Comparison of ENCODE assay signal across 31 cellular contexts in genomic region chr9:133986774-133987454, GRCh38. TPM values are rescaled to one million over a fixed set of nuclear protein-coding genes. Genes with fewer than 3 reads are reported as not detected.
DNase-seq lines count a peak whose midpoint lies in the region; ATAC-seq and TF ChIP-seq lines count a peak whose summit lies in the region.
"Had no signal": no experiment of that assay in that cellular context is flagged by ENCODE, and none has a peak within 500 bp of the region (broad histone marks: within the 10 kb centered on the region; RNA-seq: fewer than 3 reads in every experiment).

No MANE protein-coding gene starts in this region.

- H3K27ac Mint-ChIP-seq in chondrocyte (ENCODE audit: unreplicated experiment) (peak overlapping the region; percentile 22), neural crest cell (ENCODE audit: unreplicated experiment) (no peak overlapping the region), type B pancreatic cell (no peak overlapping the region)
- H3K27ac Mint-ChIP-seq: activated naive CD8-positive, alpha-beta T cell treated with anti-CD3 and anti-CD28 coated beads for 36 hours; activated T-helper 2 cell treated with anti-CD3 and anti-CD28 coated beads, Interferon-gamma antibody, Interleukin-2, Interleukin-4, amounts not matched to agents 10 μg/mL and 5 μg/mL and 100 μg/mL, durations not matched to agents 14 hours and 24 hours and 36 hours had no signal

- H3K4me3 Mint-ChIP-seq in chondrocyte (ENCODE audit: unreplicated experiment) = no peak overlapping the region
- peak overlapping the region; percentile 75 for H3K4me3 Mint-ChIP-seq in neural crest cell
- H3K4me3 Mint-ChIP-seq in type B pancreatic cell = peak overlapping the region; percentile 50
- H3K4me3 Mint-ChIP-seq: activated naive CD8-positive, alpha-beta T cell treated with anti-CD3 and anti-CD28 coated beads for 36 hours had no signal

- peaks cover 20% of the 10 kb centered on the region for H3K4me1 Mint-ChIP-seq in chondrocyte (ENCODE audit: low read depth)
- peaks cover 48% of the 10 kb centered on the region for H3K4me1 Mint-ChIP-seq in neural crest cell
- peaks cover 43% of the 10 kb centered on the region for H3K4me1 Mint-ChIP-seq in type B pancreatic cell (ENCODE audit: unreplicated experiment)
- H3K4me1 Mint-ChIP-seq: activated naive CD8-positive, alpha-beta T cell treated with anti-CD3 and anti-CD28 coated beads for 36 hours had no signal

- H3K9me3 Mint-ChIP-seq in chondrocyte (ENCODE audit: low read depth) (no peaks in the 10 kb centered on the region), neural crest cell (no peaks in the 10 kb centered on the region), type B pancreatic cell (no peaks in the 10 kb centered on the region)
- H3K9me3 Mint-ChIP-seq: activated naive CD8-positive, alpha-beta T cell treated with anti-CD3 and anti-CD28 coated beads for 36 hours; activated T-helper 2 cell treated with anti-CD3 and anti-CD28 coated beads, Interferon-gamma antibody, Interleukin-2, Interleukin-4, amounts not matched to agents 10 μg/mL and 5 μg/mL and 100 μg/mL, durations not matched to agents 14 hours and 24 hours and 36 hours; IgD-negative memory B cell had no signal

- H3K27me3 Mint-ChIP-seq in chondrocyte (ENCODE audit: low read depth) (no peaks in the 10 kb centered on the region), neural crest cell (ENCODE audit: low read depth) (no peaks in the 10 kb centered on the region), type B pancreatic cell (no peaks in the 10 kb centered on the region)
- H3K27me3 Mint-ChIP-seq: IgD-negative memory B cell had no signal

- ATAC-seq in GM21786 (IDR thresholded peaks at IDR 0.05; ENCODE audit: unreplicated experiment) (no peak), HG02938 (IDR thresholded peaks at IDR 0.05; ENCODE audit: unreplicated experiment) (no peak)
- ATAC-seq: esophagus mucosa, HCT116, right cardiac atrium had no signal

- H3K36me3 Mint-ChIP-seq in chondrocyte (ENCODE audit: low read depth) (no peaks in the 10 kb centered on the region), neural crest cell (ENCODE audit: low read depth) (no peaks in the 10 kb centered on the region), type B pancreatic cell (peaks cover 4% of the 10 kb centered on the region)
- H3K36me3 Mint-ChIP-seq: activated naive CD8-positive, alpha-beta T cell treated with anti-CD3 and anti-CD28 coated beads for 36 hours; IgD-negative memory B cell had no signal

- POLR2A ChIA-PET in RWPE1 (lab: Yijun Ruan, JAX; ENCODE audit: low non-redundant PET) = no interaction called here

- CTCF ChIA-PET in RWPE1 (lab: Yijun Ruan, JAX) = no interaction called here

- peak overlapping the region; percentile 99 for H3K27ac ChIP-seq in RWPE1
- H3K27ac ChIP-seq: ascending aorta, C4-2B, parathyroid adenoma, Peyer's patch, tibial nerve had no signal

- TF ChIP-seq CTCF in RWPE1 (conservative IDR thresholded peaks at IDR 0.05; ENCODE audit: low read depth) (no peak), chondrocyte (IDR thresholded peaks at IDR 0.05) (no peak), neural crest cell (conservative IDR thresholded peaks at IDR 0.05) (no peak), type B pancreatic cell (conservative IDR thresholded peaks at IDR 0.05) (no peak)

- DNase-seq in RWPE1 (ENCODE audit: low spot score) (no peak), chondrocyte (ENCODE audit: low spot score) (peak; percentile 50), neural crest cell (ENCODE audit: low read depth, low spot score) (no peak), type B pancreatic cell (ENCODE audit: extremely low spot score, unreplicated experiment) (no peak)
- DNase-seq in stimulated activated CD4-positive, alpha-beta T cell treated with anti-CD3 and anti-CD28 coated beads, Interleukin-4, amount 100 ng/mL, for 1 hour = no peak
- DNase-seq: activated CD4-positive, alpha-beta T cell treated with anti-CD3 and anti-CD28 coated beads for 4 hours; activated CD8-positive, alpha-beta memory T cell treated with anti-CD3 and anti-CD28 coated beads for 24 hours; activated naive CD8-positive, alpha-beta T cell treated with anti-CD3 and anti-CD28 coated beads for 36 hours; activated T-cell treated with anti-CD3 and anti-CD28 coated beads for 4 hours; caudate nucleus; dermis blood vessel endothelial cell; DMS79 treated with DMSO at 0.1 percent for 48 hours; foreskin melanocyte; GDM1; NCI-H2107; NCI-H446 treated with DMSO at 0.1 percent for 48 hours; NCI-H82; SIG-M5; SW 1271 had no signal

RNA-seq across cellular contexts. Expression of gene VAV2, which starts 5.2 kb away (rescaled TPM):
- total RNA-seq in chondrocyte (17.7 to 34.2 TPM (median 19.3 TPM) in 3 replicates), neural crest cell (40.6 and 47.0 TPM in 2 replicates), type B pancreatic cell (ENCODE audit: low replicate concordance) (39.4 and 54.3 TPM in 2 replicates)

RNA-seq across cellular contexts. Expression of gene BRD3OS, which starts 38.4 kb away (rescaled TPM):
- total RNA-seq in chondrocyte (13.7 to 27.6 TPM (median 15.7 TPM) in 3 replicates), neural crest cell (25.9 and 30.7 TPM in 2 replicates), type B pancreatic cell (ENCODE audit: low replicate concordance) (17.0 and 24.0 TPM in 2 replicates)
